In the genomic region with DNA sequence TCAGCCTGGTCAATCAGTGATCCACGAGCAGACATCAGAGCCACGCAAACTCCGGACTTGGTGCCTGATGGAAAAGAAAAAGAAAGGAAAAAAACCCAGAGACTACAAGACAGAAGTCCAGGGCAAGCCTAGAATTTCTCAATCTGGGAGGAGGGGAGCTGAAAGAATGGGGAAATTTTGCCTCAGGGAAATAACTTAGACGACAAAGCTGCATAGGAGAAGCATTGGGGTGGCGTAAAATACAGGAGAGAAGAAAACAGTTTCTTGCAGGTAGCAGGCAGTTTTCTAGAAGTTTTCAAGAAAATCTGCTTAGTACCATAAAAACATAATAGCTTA, we compare ENCODE assay signal across 13 cellular contexts. TPM values are rescaled to one million over a fixed set of nuclear protein-coding genes. Genes with fewer than 3 reads are reported as not detected.
A peak's percentile ranks its signal among the peaks of the same experiment; 100 is the strongest.
DNase-seq lines count a peak whose midpoint lies in the region; ATAC-seq, FAIRE-seq and TF ChIP-seq lines count a peak whose summit lies in the region.
"Had no signal": no experiment of that assay in that cellular context is flagged by ENCODE, and none has a peak within 500 bp of the region (broad histone marks: within the 10 kb centered on the region; RNA-seq: fewer than 3 reads in every experiment).

No MANE protein-coding gene starts in this region.

- POLR2A ChIA-PET in HepG2 (lab: Yijun Ruan, JAX) (interaction anchor here (0.6 to 2.1 kb wide), 5 partner anchors 16 to 264 kb away, joined by 3 to 15 read pairs (median 3); partner anchors contain the start of gene ATF1), MCF 10A (lab: Yijun Ruan, JAX) (interaction anchor here (0.6 to 8.5 kb wide), 26 partner anchors 9 to 523 kb away, joined by 3 to 132 read pairs (median 8); partner anchors contain the start of genes ATF1, CSRNP2, DAZAP2 and LETMD1)

- H3K27me3 Mint-ChIP-seq in MCF 10A (ENCODE audit: insufficient read depth, unreplicated experiment): no peaks in the 10 kb centered on the region

- 9% methylated on average over 5 of the region's 5 CpGs for WGBS in HepG2 (ENCODE audit: low lambda C conversion rate)
- 42% methylated on average over 5 of the region's 5 CpGs for WGBS in right lobe of liver (ENCODE audit: insufficient coverage, low coverage, low lambda C conversion rate, missing lambda C conversion rate)

- H3K27ac ChIP-seq in HepG2 (ENCODE audit: extremely low read length, insufficient read depth, low read length): no peak overlapping the region
- H3K27ac ChIP-seq in right lobe of liver: no peak overlapping the region
- H3K27ac ChIP-seq in upper lobe of right lung: peak overlapping the region; percentile 37
- no peak overlapping the region for H3K27ac ChIP-seq in substantia nigra (ENCODE audit: low read depth, low read length, poor library complexity, severe bottlenecking)
- H3K27ac ChIP-seq: heart right ventricle had no signal

- no peak for TF ChIP-seq EP300 in HepG2 (IDR thresholded peaks at IDR 0.05; ENCODE audit: low read depth in 2 of 2, low read length in 2 of 2)
- TF ChIP-seq EP300 in HepG2 (CRISPR knock-in tag; IDR thresholded peaks at IDR 0.05; ENCODE audit: borderline replicate concordance): no peak

- CTCF ChIA-PET in HepG2 (lab: Yijun Ruan, JAX; ENCODE audit: low intra/inter-chr PET ratio, low total read pairs): interaction anchor here (1.4 kb wide), 1 partner anchor 203 kb away, joined by 4 read pairs; no protein-coding TSS in a partner anchor
- CTCF ChIA-PET in MCF 10A (lab: Yijun Ruan, JAX): interaction anchor here (0.6 to 2.7 kb wide), 11 partner anchors 13 to 1288 kb away, joined by 3 to 29 read pairs (median 3); no protein-coding TSS in a partner anchor

- H3K4me1 Mint-ChIP-seq in MCF 10A (ENCODE audit: insufficient read depth, unreplicated experiment): peaks cover 27% of the 10 kb centered on the region

- ATAC-seq in HepG2 (no peak), right lobe of liver (no peak), upper lobe of right lung (no peak), HG02885 (IDR thresholded peaks at IDR 0.05; ENCODE audit: poor library complexity, unreplicated experiment) (no peak)
- ATAC-seq: heart right ventricle had no signal

- FAIRE-seq in HepG2 (lab: Jason Lieb, UNC): no peak

- no peak for TF ChIP-seq RAD21 in HepG2 (CRISPR knock-in tag; IDR thresholded peaks at IDR 0.05)

- TF ChIP-seq CTCF in HepG2 (CRISPR knock-in tag; IDR thresholded peaks at IDR 0.05): no peak
- TF ChIP-seq CTCF in right lobe of liver (IDR thresholded peaks at IDR 0.05): no peak
- TF ChIP-seq CTCF in MCF 10A (IDR thresholded peaks at IDR 0.05; ENCODE audit: unreplicated experiment): no peak
- TF ChIP-seq CTCF in upper lobe of right lung (IDR thresholded peaks at IDR 0.05): no peak

- no TSS peak for BruUV-seq in HepG2 (replicated peaks; lab: Mats Ljungman, UMichigan)
- no TSS peak for BruUV-seq in MCF 10A (replicated peaks; lab: Mats Ljungman, UMichigan)

- H3K9me3 ChIP-seq in HepG2 (ENCODE audit: low read length) (no peaks in the 10 kb centered on the region), right lobe of liver (no peaks in the 10 kb centered on the region), upper lobe of right lung (no peaks in the 10 kb centered on the region)
- H3K9me3 ChIP-seq: heart right ventricle had no signal

- H3K27ac Mint-ChIP-seq in MCF 10A (ENCODE audit: low read depth, unreplicated experiment): peak overlapping the region; percentile 69
- H3K27ac Mint-ChIP-seq: activated T-helper 2 cell treated with anti-CD3 and anti-CD28 coated beads, Interferon-gamma antibody, Interleukin-2, Interleukin-4, amounts not matched to agents 10 μg/mL and 5 μg/mL and 100 μg/mL, durations not matched to agents 14 hours and 24 hours and 36 hours; nephron progenitor cell; T-helper 2 cell treated with Interferon-gamma antibody and Interleukin-4, amounts not matched to agents 5 μg/mL and 100 μg/mL, for 36 hours had no signal

- H3K36me3 ChIP-seq in HepG2 (replicated peaks in 1 of 2; ENCODE audit: control insufficient read depth in 1 of 2, insufficient read depth in 2 of 2, low read length in 2 of 2): no peaks in the 10 kb centered on the region
- no peaks in the 10 kb centered on the region for H3K36me3 ChIP-seq in right lobe of liver
- no peaks in the 10 kb centered on the region for H3K36me3 ChIP-seq in upper lobe of right lung
- H3K36me3 ChIP-seq: heart right ventricle had no signal

- DNase-seq in HepG2 (ENCODE audit: low spot score) (no peak), right lobe of liver (no peak), MCF 10A (ENCODE audit: unreplicated experiment) (peak; percentile 82), left kidney (ENCODE audit: low read depth, low spot score) (peak; percentile 39), upper lobe of right lung (no peak), substantia nigra (lab: John Stamatoyannopoulos, UW) (no peak)
- DNase-seq in activated CD8-positive, alpha-beta memory T cell treated with anti-CD3 and anti-CD28 coated beads, Interleukin-2, amount 50 U/mL, for 48 hours: no peak
- DNase-seq: 8988T, heart right ventricle, nephron progenitor cell had no signal

- H3K27me3 ChIP-seq in HepG2 (ENCODE audit: control insufficient read depth in 1 of 2, insufficient read depth in 2 of 2, low read length in 2 of 2): no peaks in the 10 kb centered on the region; a peak in 1 of 5 replicates
- no peaks in the 10 kb centered on the region for H3K27me3 ChIP-seq in right lobe of liver
- no peaks in the 10 kb centered on the region for H3K27me3 ChIP-seq in upper lobe of right lung
- H3K27me3 ChIP-seq: heart right ventricle had no signal

- intact Hi-C loops in HepG2 (cut with micrococcal nuclease; ENCODE audit: unreplicated experiment) (loop anchor here (2.0 to 10.0 kb wide), 3 partner anchors 204 to 1904 kb away; partner anchors contain the start of gene ATF1), right lobe of liver (cut with DNase I) (no loop called here), MCF 10A (cut with micrococcal nuclease) (loop anchor here (1.0 kb wide), 2 partner anchors 203 to 263 kb away; no protein-coding TSS in a partner anchor), upper lobe of right lung (cut with DNase I) (no loop called here)

- no peaks in the 10 kb centered on the region for H3K36me3 Mint-ChIP-seq in MCF 10A (ENCODE audit: insufficient read depth, unreplicated experiment)

- no peak for TF ChIP-seq POLR2A in HepG2 (IDR thresholded peaks at IDR 0.05; ENCODE audit: insufficient read depth in 1 of 2, low read depth in 2 of 2, low read length in 2 of 2)
- TF ChIP-seq POLR2A in right lobe of liver (IDR thresholded peaks at IDR 0.05): no peak

- H3K79me2 ChIP-seq in HepG2 (ENCODE audit: insufficient read depth, low read length): peaks cover 15% of the 10 kb centered on the region

- peak overlapping the region; percentile 54 for H2AFZ ChIP-seq in HepG2 (ENCODE audit: low read length)

- no peaks in the 10 kb centered on the region for H3K9me3 Mint-ChIP-seq in MCF 10A (ENCODE audit: unreplicated experiment)
- H3K9me3 Mint-ChIP-seq: activated T-helper 2 cell treated with anti-CD3 and anti-CD28 coated beads, Interferon-gamma antibody, Interleukin-2, Interleukin-4, amounts not matched to agents 10 μg/mL and 5 μg/mL and 100 μg/mL, durations not matched to agents 14 hours and 24 hours and 36 hours; nephron progenitor cell; T-helper 2 cell treated with Interferon-gamma antibody and Interleukin-4, amounts not matched to agents 5 μg/mL and 100 μg/mL, for 36 hours had no signal

- in situ Hi-C loops in HepG2 (cut with HindIII; ENCODE audit: extremely low pct_ligation_motif_present, low pct_unique_long_range_greater_than_20kb): loop anchor here (10.0 kb wide), 1 partner anchor 204 kb away; no protein-coding TSS in a partner anchor

- H4K20me1 ChIP-seq in HepG2 (ENCODE audit: insufficient read depth, low read length): no peaks in the 10 kb centered on the region

- H3K4me1 ChIP-seq in HepG2 (ENCODE audit: insufficient read depth, low read length) (peaks cover 56% of the 10 kb centered on the region), right lobe of liver (peaks cover 0 to 6% (median 2%) of the 10 kb centered on the region in 4 donors), upper lobe of right lung (peaks cover 9% of the 10 kb centered on the region)

- peak overlapping the region; percentile 75 for H3K4me2 ChIP-seq in HepG2 (ENCODE audit: low read depth, low read length)

- peak overlapping the region; percentile 13; the same call in 1 of the 2 replicates for H3K9ac ChIP-seq in HepG2 (ENCODE audit: insufficient read depth, low read depth, low read length)

- peak overlapping the region; percentile 70 for H3K4me3 Mint-ChIP-seq in MCF 10A (ENCODE audit: unreplicated experiment)
- H3K4me3 Mint-ChIP-seq: nephron progenitor cell; T-helper 2 cell treated with Interferon-gamma antibody and Interleukin-4, amounts not matched to agents 5 μg/mL and 100 μg/mL, for 36 hours had no signal

- H3K4me3 ChIP-seq in HepG2 (replicated peaks in 1 of 3; ENCODE audit: insufficient read depth in 1 of 3, low read depth in 2 of 3, low read length in 3 of 3) (peak overlapping the region; percentile 38 to 60 (median 44)), right lobe of liver (no peak overlapping the region), upper lobe of right lung (peak overlapping the region; percentile 21)
- H3K4me3 ChIP-seq: heart right ventricle had no signal

RNA-seq across cellular contexts. Expression of gene SLC11A2, which starts 2.6 kb away (rescaled TPM):
- total RNA-seq in HepG2 (2016; rRNA removed; fragmentation: Illumina TruSeq; extraction: Trizol): 46.0 and 71.7 TPM in 2 replicates
- total RNA-seq in HepG2 (2016; cell fraction: cytosol; rRNA removed; fragmentation: Illumina TruSeq; extraction: Trizol; ENCODE audit: low read depth): 12.8 and 15.2 TPM in 2 replicates
- 46.0 and 72.7 TPM in 2 replicates for total RNA-seq in HepG2 (2016; cell fraction: insoluble cytoplasmic fraction; rRNA removed; fragmentation: Illumina TruSeq; extraction: Trizol)
- 27.2 and 30.1 TPM in 2 replicates for total RNA-seq in HepG2 (2016; cell fraction: membrane; rRNA removed; fragmentation: Illumina TruSeq; extraction: Trizol)
- total RNA-seq in HepG2 (2016; cell fraction: nucleus; rRNA removed; fragmentation: Illumina TruSeq; extraction: Trizol): 88.4 and 99.6 TPM in 2 replicates
- 69.0 and 77.0 TPM in 2 replicates for polyA plus RNA-seq in HepG2 (2011; rRNA removed)
- polyA plus RNA-seq in HepG2 (2011; cell fraction: cytosol; rRNA removed): 49.4 and 74.9 TPM in 2 replicates
- 104 and 109 TPM in 2 replicates for polyA plus RNA-seq in HepG2 (2011; cell fraction: nucleus; rRNA removed)
- polyA plus RNA-seq in HepG2 (2012): 45.2 and 67.1 TPM in 2 replicates
- polyA plus RNA-seq in HepG2 (2016; cell fraction: cytosol; fragmentation: Illumina TruSeq; extraction: Trizol; ENCODE audit: low read depth): 4.6 and 4.8 TPM in 2 replicates
- polyA plus RNA-seq in HepG2 (2016; cell fraction: insoluble cytoplasmic fraction; fragmentation: Illumina TruSeq; extraction: Trizol; ENCODE audit: low read depth): 28.1 and 31.7 TPM in 2 replicates
- 11.2 and 12.2 TPM in 2 replicates for polyA plus RNA-seq in HepG2 (2016; cell fraction: membrane; fragmentation: Illumina TruSeq; extraction: Trizol; ENCODE audit: low read depth)
- 95.3 and 96.3 TPM in 2 replicates for polyA plus RNA-seq in HepG2 (2016; cell fraction: nucleus; fragmentation: Illumina TruSeq; extraction: Trizol; ENCODE audit: insufficient read depth, low read depth)
- 122 and 227 TPM in 2 replicates for polyA minus RNA-seq in HepG2 (2011; rRNA and poly(A)+ RNA removed; ENCODE audit: low replicate concordance)
- 58.3 and 68.0 TPM in 2 replicates for polyA minus RNA-seq in HepG2 (2011; cell fraction: cytosol; rRNA and poly(A)+ RNA removed)
- polyA minus RNA-seq in HepG2 (2011; cell fraction: nucleus; rRNA and poly(A)+ RNA removed): 136 and 147 TPM in 2 replicates
- total RNA-seq in right lobe of liver: 10 to 100 TPM; 27.8 to 51.6 (median 34.2) TPM
- 45.6 and 60.9 TPM in 2 replicates for total RNA-seq in MCF 10A (2022)
- 96.8 TPM for total RNA-seq in upper lobe of right lung

RNA-seq across cellular contexts. Expression of gene LETMD1, which starts 19.3 kb away (rescaled TPM):
- 31.3 and 43.3 TPM in 2 replicates for total RNA-seq in HepG2 (2016; rRNA removed; fragmentation: Illumina TruSeq; extraction: Trizol)
- 38.9 and 41.9 TPM in 2 replicates for total RNA-seq in HepG2 (2016; cell fraction: cytosol; rRNA removed; fragmentation: Illumina TruSeq; extraction: Trizol; ENCODE audit: low read depth)
- total RNA-seq in HepG2 (2016; cell fraction: insoluble cytoplasmic fraction; rRNA removed; fragmentation: Illumina TruSeq; extraction: Trizol): 30.1 and 43.5 TPM in 2 replicates
- total RNA-seq in HepG2 (2016; cell fraction: membrane; rRNA removed; fragmentation: Illumina TruSeq; extraction: Trizol): 40.9 and 47.5 TPM in 2 replicates
- 60.1 and 72.7 TPM in 2 replicates for total RNA-seq in HepG2 (2016; cell fraction: nucleus; rRNA removed; fragmentation: Illumina TruSeq; extraction: Trizol)
- polyA plus RNA-seq in HepG2 (2011; rRNA removed): 81.5 and 87.7 TPM in 2 replicates
- 67.1 and 81.9 TPM in 2 replicates for polyA plus RNA-seq in HepG2 (2011; cell fraction: cytosol; rRNA removed)
- polyA plus RNA-seq in HepG2 (2011; cell fraction: nucleus; rRNA removed): 87.7 and 105 TPM in 2 replicates
- 69.6 and 72.9 TPM in 2 replicates for polyA plus RNA-seq in HepG2 (2012)
- polyA plus RNA-seq in HepG2 (2016; cell fraction: cytosol; fragmentation: Illumina TruSeq; extraction: Trizol; ENCODE audit: low read depth): 16.7 and 17.0 TPM in 2 replicates
- polyA plus RNA-seq in HepG2 (2016; cell fraction: insoluble cytoplasmic fraction; fragmentation: Illumina TruSeq; extraction: Trizol; ENCODE audit: low read depth): 35.1 and 35.4 TPM in 2 replicates
- polyA plus RNA-seq in HepG2 (2016; cell fraction: membrane; fragmentation: Illumina TruSeq; extraction: Trizol; ENCODE audit: low read depth): 34.3 and 34.9 TPM in 2 replicates
- polyA plus RNA-seq in HepG2 (2016; cell fraction: nucleus; fragmentation: Illumina TruSeq; extraction: Trizol; ENCODE audit: insufficient read depth, low read depth): 140 and 146 TPM in 2 replicates
- polyA minus RNA-seq in HepG2 (2011; rRNA and poly(A)+ RNA removed; ENCODE audit: low replicate concordance): 91.2 and 186 TPM in 2 replicates
- 27.8 and 37.3 TPM in 2 replicates for polyA minus RNA-seq in HepG2 (2011; cell fraction: cytosol; rRNA and poly(A)+ RNA removed)
- polyA minus RNA-seq in HepG2 (2011; cell fraction: nucleus; rRNA and poly(A)+ RNA removed): 53.9 and 66.5 TPM in 2 replicates
- total RNA-seq in right lobe of liver: 10 to 100 TPM; 22.1 to 35.6 (median 30.4) TPM
- 60.5 and 65.8 TPM in 2 replicates for total RNA-seq in MCF 10A (2022)
- total RNA-seq in upper lobe of right lung: 71.6 TPM

RNA-seq across cellular contexts. Expression of gene CSRNP2, which starts 54.6 kb away (rescaled TPM):
- 4.8 and 5.4 TPM in 2 replicates for total RNA-seq in HepG2 (2016; rRNA removed; fragmentation: Illumina TruSeq; extraction: Trizol)
- total RNA-seq in HepG2 (2016; cell fraction: cytosol; rRNA removed; fragmentation: Illumina TruSeq; extraction: Trizol; ENCODE audit: low read depth): 2.2 and 2.5 TPM in 2 replicates
- total RNA-seq in HepG2 (2016; cell fraction: insoluble cytoplasmic fraction; rRNA removed; fragmentation: Illumina TruSeq; extraction: Trizol): 4.9 and 5.0 TPM in 2 replicates
- total RNA-seq in HepG2 (2016; cell fraction: membrane; rRNA removed; fragmentation: Illumina TruSeq; extraction: Trizol): 4.9 and 5.0 TPM in 2 replicates
- total RNA-seq in HepG2 (2016; cell fraction: nucleus; rRNA removed; fragmentation: Illumina TruSeq; extraction: Trizol): 4.3 and 4.8 TPM in 2 replicates
- 7.3 and 7.5 TPM in 2 replicates for polyA plus RNA-seq in HepG2 (2011; rRNA removed)
- 4.0 and 5.0 TPM in 2 replicates for polyA plus RNA-seq in HepG2 (2011; cell fraction: cytosol; rRNA removed)
- polyA plus RNA-seq in HepG2 (2011; cell fraction: nucleus; rRNA removed): 6.5 and 9.9 TPM in 2 replicates
- polyA plus RNA-seq in HepG2 (2012): 4.8 and 6.4 TPM in 2 replicates
- 0.69 and 1.1 TPM in 2 replicates for polyA plus RNA-seq in HepG2 (2016; cell fraction: cytosol; fragmentation: Illumina TruSeq; extraction: Trizol; ENCODE audit: low read depth)
- 5.5 TPM in 2 replicates for polyA plus RNA-seq in HepG2 (2016; cell fraction: insoluble cytoplasmic fraction; fragmentation: Illumina TruSeq; extraction: Trizol; ENCODE audit: low read depth)
- 2.9 and 3.9 TPM in 2 replicates for polyA plus RNA-seq in HepG2 (2016; cell fraction: membrane; fragmentation: Illumina TruSeq; extraction: Trizol; ENCODE audit: low read depth)
- polyA plus RNA-seq in HepG2 (2016; cell fraction: nucleus; fragmentation: Illumina TruSeq; extraction: Trizol; ENCODE audit: insufficient read depth, low read depth): 12.1 and 14.0 TPM in 2 replicates
- 8.0 and 14.3 TPM in 2 replicates for polyA minus RNA-seq in HepG2 (2011; rRNA and poly(A)+ RNA removed; ENCODE audit: low replicate concordance)
- polyA minus RNA-seq in HepG2 (2011; cell fraction: cytosol; rRNA and poly(A)+ RNA removed): 4.0 and 7.0 TPM in 2 replicates
- 7.2 and 7.6 TPM in 2 replicates for polyA minus RNA-seq in HepG2 (2011; cell fraction: nucleus; rRNA and poly(A)+ RNA removed)
- total RNA-seq in right lobe of liver: 1 to 10 TPM; 5.2 to 9.4 (median 6.7) TPM
- 41.4 and 46.3 TPM in 2 replicates for total RNA-seq in MCF 10A (2022)
- 34.5 TPM for total RNA-seq in upper lobe of right lung

Comparison
In these comparisons a context has a peak if more than half of its experiments do, and no peak if none do; other contexts are left out.
1. H3K4me3 ChIP-seq: peak in HepG2 (3 of 3) and upper lobe of right lung (single experiment); none in right lobe of liver (0 of 3).
2. intact Hi-C loops: an anchor here in HepG2 (2.0 to 10.0 kb wide) and MCF 10A (1.0 kb wide); none called in right lobe of liver and upper lobe of right lung.
3. DNase-seq: peak in MCF 10A (single experiment) and left kidney (single experiment); none in HepG2 (single experiment), right lobe of liver (0 of 3), upper lobe of right lung (single experiment), activated CD8-positive, alpha-beta memory T cell treated with anti-CD3 and anti-CD28 coated beads, Interleukin-2, amount 50 U/mL, for 48 hours (single experiment) and substantia nigra (0 of 49).